8 cellular contexts compared by ENCODE assay signal in the genomic region with DNA sequence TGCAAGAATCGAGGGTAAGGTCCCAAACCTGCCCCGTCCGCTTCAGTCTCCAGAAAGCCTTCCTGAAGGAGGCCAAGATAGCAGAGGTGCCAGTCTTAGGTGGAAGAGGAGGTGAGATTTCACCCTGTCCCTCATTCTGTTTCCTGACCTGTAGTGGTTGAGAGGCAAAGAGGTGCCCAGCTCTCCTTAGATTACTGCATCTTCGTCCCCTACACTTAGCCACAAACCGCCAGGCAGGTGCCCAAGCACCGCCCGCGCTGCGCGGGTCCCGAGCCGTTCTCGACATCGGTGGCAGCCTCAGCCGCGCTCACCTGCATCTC. TPM values are rescaled to one million over a fixed set of nuclear protein-coding genes. Genes with fewer than 3 reads are reported as not detected.
A peak's percentile ranks its signal among the peaks of the same experiment; 100 is the strongest.
DNase-seq lines count a peak whose midpoint lies in the region; ATAC-seq, FAIRE-seq and TF ChIP-seq lines count a peak whose summit lies in the region.

No MANE protein-coding gene starts in this region.

- peaks cover 14% of the 10 kb centered on the region for H3K36me3 Mint-ChIP-seq in central memory CD8-positive, alpha-beta T cell (ENCODE audit: insufficient read depth)

- H3K36me3 ChIP-seq in HUES64 (ENCODE audit: insufficient read depth, low read length) = no peaks in the 10 kb centered on the region
- no peaks in the 10 kb centered on the region for H3K36me3 ChIP-seq in pancreas

- intact Hi-C loops in pancreas (cut with DNase I) = no loop called here

- H3K4me3 Mint-ChIP-seq in central memory CD8-positive, alpha-beta T cell = peak overlapping the region; percentile 75

- no peaks in the 10 kb centered on the region for H3K9me3 ChIP-seq in HUES64 (ENCODE audit: insufficient read depth, low read depth, low read length)
- no peaks in the 10 kb centered on the region for H3K9me3 ChIP-seq in pancreas

- no peak for FAIRE-seq in pancreas (lab: Jason Lieb, UNC)

- peaks cover 5% of the 10 kb centered on the region; the same call in 1 of the 2 replicates for H3K4me1 ChIP-seq in HUES64 (ENCODE audit: insufficient read depth, low read length)
- peaks cover 5 to 12% (median 9%) of the 10 kb centered on the region in 3 donors for H3K4me1 ChIP-seq in pancreas

- peak; percentile 4 for ATAC-seq in GM18502 (IDR thresholded peaks at IDR 0.05; ENCODE audit: poor library complexity, unreplicated experiment)
- ATAC-seq in central memory CD8-positive, alpha-beta T cell (replicated peaks; ENCODE audit: extremely low read depth, poor library complexity, severe bottlenecking) = no peak
- ATAC-seq in pancreas = no peak
- no peak for ATAC-seq in HG02885 (IDR thresholded peaks at IDR 0.05; ENCODE audit: poor library complexity, unreplicated experiment)

- H3K27ac ChIP-seq in HUES64 (ENCODE audit: low read depth, low read length) = no peak overlapping the region
- H3K27ac ChIP-seq in pancreas = no peak overlapping the region

- no peak for DNase-seq in central memory CD8-positive, alpha-beta T cell (ENCODE audit: low spot score in 2 of 2)
- DNase-seq in pancreas (no peak), AG20443 (ENCODE audit: low spot score) (no peak), AG08395 (ENCODE audit: low spot score) (no peak), GM19240 (ENCODE audit: insufficient read length, low spot score) (no peak)

- WGBS in HUES64 = 11% methylated on average over 16 of the region's 16 CpGs
- 6% methylated on average over 16 of the region's 16 CpGs for WGBS in pancreas, 2 donors

- peak overlapping the region; percentile 62 for H3K27ac Mint-ChIP-seq in central memory CD8-positive, alpha-beta T cell (ENCODE audit: low read depth)

- H3K9ac ChIP-seq in HUES64 (ENCODE audit: low read depth, low read length) = no peak overlapping the region

- peaks cover 91% of the 10 kb centered on the region for H3K27me3 Mint-ChIP-seq in central memory CD8-positive, alpha-beta T cell

- no peak for TF ChIP-seq CTCF in pancreas (IDR thresholded peaks at IDR 0.05)

- H3K9me3 Mint-ChIP-seq in central memory CD8-positive, alpha-beta T cell = no peaks in the 10 kb centered on the region

- H3K4me1 Mint-ChIP-seq in central memory CD8-positive, alpha-beta T cell = peaks cover 11% of the 10 kb centered on the region

- peaks cover 98% of the 10 kb centered on the region for H3K27me3 ChIP-seq in HUES64 (ENCODE audit: insufficient read depth, low read length)
- H3K27me3 ChIP-seq in pancreas = peaks cover 0 to 47% (median 16%) of the 10 kb centered on the region in 4 donors

- H3K4me3 ChIP-seq in HUES64 (ENCODE audit: low read length) = peak overlapping the region; percentile 57; the same call in 1 of the 2 replicates
- peak overlapping the region in 3 of 4 donors; percentile 29 to 42 (median 37) for H3K4me3 ChIP-seq in pancreas

RNA-seq across cellular contexts. Expression of a gene that starts 23.8 kb away (rescaled TPM):
- 22.5 TPM for polyA plus RNA-seq in HUES64 (2013, experiment 1 of 2)
- 27.5 TPM for polyA plus RNA-seq in HUES64 (2013, experiment 2 of 2)
- 10 to 100 TPM; 19.3 to 38.1 (median 23.0) TPM for total RNA-seq in pancreas
- 10 to 100 TPM; 48.5 to 52.0 TPM for polyA plus RNA-seq in pancreas
